2 cellular contexts compared by ENCODE assay signal in the genomic region with DNA sequence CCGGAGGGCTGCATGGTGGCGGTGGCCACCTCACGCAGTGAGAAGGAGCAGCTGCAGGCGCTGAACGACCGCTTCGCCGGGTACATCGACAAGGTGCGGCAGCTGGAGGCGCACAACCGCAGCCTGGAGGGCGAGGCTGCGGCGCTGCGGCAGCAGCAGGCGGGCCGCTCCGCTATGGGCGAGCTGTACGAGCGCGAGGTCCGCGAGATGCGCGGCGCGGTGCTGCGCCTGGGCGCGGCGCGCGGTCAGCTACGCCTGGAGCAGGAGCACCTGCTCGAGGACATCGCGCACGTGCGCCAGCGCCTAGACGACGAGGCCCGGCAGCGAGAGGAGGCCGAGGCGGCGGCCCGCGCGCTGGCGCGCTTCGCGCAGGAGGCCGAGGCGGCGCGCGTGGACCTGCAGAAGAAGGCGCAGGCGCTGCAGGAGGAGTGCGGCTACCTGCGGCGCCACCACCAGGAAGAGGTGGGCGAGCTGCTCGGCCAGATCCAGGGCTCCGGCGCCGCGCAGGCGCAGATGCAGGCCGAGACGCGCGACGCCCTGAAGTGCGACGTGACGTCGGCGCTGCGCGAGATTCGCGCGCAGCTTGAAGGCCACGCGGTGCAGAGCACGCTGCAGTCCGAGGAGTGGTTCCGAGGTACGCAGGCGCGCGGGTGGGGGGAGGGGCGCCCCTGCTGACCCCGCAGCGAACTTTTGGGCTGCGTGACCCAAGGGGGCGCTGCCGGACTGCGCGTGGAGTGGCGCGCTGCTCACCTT.
TF ChIP-seq lines count a peak whose summit lies in the region.

No MANE protein-coding gene starts in this region.

TF ChIP-seq in WTC11, 78 proteins besides CTCF, POLR2A, EP300 and RAD21 (continued from another document and continues in another):
- TF ChIP-seq AR (CRISPR knock-in tag; IDR thresholded peaks at IDR 0.05) (no peak), HMGA2 (CRISPR knock-in tag; IDR thresholded peaks at IDR 0.05) (no peak), RELA (CRISPR knock-in tag; IDR thresholded peaks at IDR 0.05; ENCODE audit: borderline replicate concordance) (peak; percentile 99), ZNF281 (CRISPR knock-in tag; IDR thresholded peaks at IDR 0.05) (peak; percentile 81; the same call in 1 of the 2 replicates), ZBTB21 (CRISPR knock-in tag; IDR thresholded peaks at IDR 0.05; ENCODE audit: borderline replicate concordance) (peak; percentile 92), TCF7 (CRISPR knock-in tag; IDR thresholded peaks at IDR 0.05; ENCODE audit: low read depth) (peak; percentile 100), ELF4 (CRISPR knock-in tag; IDR thresholded peaks at IDR 0.05; ENCODE audit: low read depth) (peak; percentile 99), SP1 (CRISPR knock-in tag; conservative IDR thresholded peaks at IDR 0.05) (peak; percentile 74), TP53 (CRISPR knock-in tag; IDR thresholded peaks at IDR 0.05) (peak; percentile 100), ETV6 (CRISPR knock-in tag; IDR thresholded peaks at IDR 0.05) (peak; percentile 99), CBFB (CRISPR knock-in tag; IDR thresholded peaks at IDR 0.05; ENCODE audit: low read depth) (peak; percentile 98), PRRX2 (CRISPR knock-in tag; IDR thresholded peaks at IDR 0.05) (no peak), ZNF263 (CRISPR knock-in tag; IDR thresholded peaks at IDR 0.05; ENCODE audit: low read depth) (peak; percentile 93), HMGXB4 (CRISPR knock-in tag; IDR thresholded peaks at IDR 0.05) (peak; percentile 97), NFYB (CRISPR knock-in tag; conservative IDR thresholded peaks at IDR 0.05; ENCODE audit: low read depth) (peak; percentile 77)
- TF ChIP-seq, protein P1, sequence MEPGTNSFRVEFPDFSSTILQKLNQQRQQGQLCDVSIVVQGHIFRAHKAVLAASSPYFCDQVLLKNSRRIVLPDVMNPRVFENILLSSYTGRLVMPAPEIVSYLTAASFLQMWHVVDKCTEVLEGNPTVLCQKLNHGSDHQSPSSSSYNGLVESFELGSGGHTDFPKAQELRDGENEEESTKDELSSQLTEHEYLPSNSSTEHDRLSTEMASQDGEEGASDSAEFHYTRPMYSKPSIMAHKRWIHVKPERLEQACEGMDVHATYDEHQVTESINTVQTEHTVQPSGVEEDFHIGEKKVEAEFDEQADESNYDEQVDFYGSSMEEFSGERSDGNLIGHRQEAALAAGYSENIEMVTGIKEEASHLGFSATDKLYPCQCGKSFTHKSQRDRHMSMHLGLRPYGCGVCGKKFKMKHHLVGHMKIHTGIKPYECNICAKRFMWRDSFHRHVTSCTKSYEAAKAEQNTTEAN (CRISPR knock-in tag; IDR thresholded peaks at IDR 0.05): peak; percentile 99
- TF ChIP-seq, protein P2, sequence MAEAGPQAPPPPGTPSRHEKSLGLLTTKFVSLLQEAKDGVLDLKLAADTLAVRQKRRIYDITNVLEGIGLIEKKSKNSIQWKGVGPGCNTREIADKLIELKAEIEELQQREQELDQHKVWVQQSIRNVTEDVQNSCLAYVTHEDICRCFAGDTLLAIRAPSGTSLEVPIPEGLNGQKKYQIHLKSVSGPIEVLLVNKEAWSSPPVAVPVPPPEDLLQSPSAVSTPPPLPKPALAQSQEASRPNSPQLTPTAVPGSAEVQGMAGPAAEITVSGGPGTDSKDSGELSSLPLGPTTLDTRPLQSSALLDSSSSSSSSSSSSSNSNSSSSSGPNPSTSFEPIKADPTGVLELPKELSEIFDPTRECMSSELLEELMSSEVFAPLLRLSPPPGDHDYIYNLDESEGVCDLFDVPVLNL (CRISPR knock-in tag; IDR thresholded peaks at IDR 0.05; ENCODE audit: borderline replicate concordance, low read depth): peak; percentile 98

TF ChIP-seq in H1, 55 proteins besides CTCF, POLR2A, EP300 and RAD21 (continued from another document):
- TF ChIP-seq, protein P3, sequence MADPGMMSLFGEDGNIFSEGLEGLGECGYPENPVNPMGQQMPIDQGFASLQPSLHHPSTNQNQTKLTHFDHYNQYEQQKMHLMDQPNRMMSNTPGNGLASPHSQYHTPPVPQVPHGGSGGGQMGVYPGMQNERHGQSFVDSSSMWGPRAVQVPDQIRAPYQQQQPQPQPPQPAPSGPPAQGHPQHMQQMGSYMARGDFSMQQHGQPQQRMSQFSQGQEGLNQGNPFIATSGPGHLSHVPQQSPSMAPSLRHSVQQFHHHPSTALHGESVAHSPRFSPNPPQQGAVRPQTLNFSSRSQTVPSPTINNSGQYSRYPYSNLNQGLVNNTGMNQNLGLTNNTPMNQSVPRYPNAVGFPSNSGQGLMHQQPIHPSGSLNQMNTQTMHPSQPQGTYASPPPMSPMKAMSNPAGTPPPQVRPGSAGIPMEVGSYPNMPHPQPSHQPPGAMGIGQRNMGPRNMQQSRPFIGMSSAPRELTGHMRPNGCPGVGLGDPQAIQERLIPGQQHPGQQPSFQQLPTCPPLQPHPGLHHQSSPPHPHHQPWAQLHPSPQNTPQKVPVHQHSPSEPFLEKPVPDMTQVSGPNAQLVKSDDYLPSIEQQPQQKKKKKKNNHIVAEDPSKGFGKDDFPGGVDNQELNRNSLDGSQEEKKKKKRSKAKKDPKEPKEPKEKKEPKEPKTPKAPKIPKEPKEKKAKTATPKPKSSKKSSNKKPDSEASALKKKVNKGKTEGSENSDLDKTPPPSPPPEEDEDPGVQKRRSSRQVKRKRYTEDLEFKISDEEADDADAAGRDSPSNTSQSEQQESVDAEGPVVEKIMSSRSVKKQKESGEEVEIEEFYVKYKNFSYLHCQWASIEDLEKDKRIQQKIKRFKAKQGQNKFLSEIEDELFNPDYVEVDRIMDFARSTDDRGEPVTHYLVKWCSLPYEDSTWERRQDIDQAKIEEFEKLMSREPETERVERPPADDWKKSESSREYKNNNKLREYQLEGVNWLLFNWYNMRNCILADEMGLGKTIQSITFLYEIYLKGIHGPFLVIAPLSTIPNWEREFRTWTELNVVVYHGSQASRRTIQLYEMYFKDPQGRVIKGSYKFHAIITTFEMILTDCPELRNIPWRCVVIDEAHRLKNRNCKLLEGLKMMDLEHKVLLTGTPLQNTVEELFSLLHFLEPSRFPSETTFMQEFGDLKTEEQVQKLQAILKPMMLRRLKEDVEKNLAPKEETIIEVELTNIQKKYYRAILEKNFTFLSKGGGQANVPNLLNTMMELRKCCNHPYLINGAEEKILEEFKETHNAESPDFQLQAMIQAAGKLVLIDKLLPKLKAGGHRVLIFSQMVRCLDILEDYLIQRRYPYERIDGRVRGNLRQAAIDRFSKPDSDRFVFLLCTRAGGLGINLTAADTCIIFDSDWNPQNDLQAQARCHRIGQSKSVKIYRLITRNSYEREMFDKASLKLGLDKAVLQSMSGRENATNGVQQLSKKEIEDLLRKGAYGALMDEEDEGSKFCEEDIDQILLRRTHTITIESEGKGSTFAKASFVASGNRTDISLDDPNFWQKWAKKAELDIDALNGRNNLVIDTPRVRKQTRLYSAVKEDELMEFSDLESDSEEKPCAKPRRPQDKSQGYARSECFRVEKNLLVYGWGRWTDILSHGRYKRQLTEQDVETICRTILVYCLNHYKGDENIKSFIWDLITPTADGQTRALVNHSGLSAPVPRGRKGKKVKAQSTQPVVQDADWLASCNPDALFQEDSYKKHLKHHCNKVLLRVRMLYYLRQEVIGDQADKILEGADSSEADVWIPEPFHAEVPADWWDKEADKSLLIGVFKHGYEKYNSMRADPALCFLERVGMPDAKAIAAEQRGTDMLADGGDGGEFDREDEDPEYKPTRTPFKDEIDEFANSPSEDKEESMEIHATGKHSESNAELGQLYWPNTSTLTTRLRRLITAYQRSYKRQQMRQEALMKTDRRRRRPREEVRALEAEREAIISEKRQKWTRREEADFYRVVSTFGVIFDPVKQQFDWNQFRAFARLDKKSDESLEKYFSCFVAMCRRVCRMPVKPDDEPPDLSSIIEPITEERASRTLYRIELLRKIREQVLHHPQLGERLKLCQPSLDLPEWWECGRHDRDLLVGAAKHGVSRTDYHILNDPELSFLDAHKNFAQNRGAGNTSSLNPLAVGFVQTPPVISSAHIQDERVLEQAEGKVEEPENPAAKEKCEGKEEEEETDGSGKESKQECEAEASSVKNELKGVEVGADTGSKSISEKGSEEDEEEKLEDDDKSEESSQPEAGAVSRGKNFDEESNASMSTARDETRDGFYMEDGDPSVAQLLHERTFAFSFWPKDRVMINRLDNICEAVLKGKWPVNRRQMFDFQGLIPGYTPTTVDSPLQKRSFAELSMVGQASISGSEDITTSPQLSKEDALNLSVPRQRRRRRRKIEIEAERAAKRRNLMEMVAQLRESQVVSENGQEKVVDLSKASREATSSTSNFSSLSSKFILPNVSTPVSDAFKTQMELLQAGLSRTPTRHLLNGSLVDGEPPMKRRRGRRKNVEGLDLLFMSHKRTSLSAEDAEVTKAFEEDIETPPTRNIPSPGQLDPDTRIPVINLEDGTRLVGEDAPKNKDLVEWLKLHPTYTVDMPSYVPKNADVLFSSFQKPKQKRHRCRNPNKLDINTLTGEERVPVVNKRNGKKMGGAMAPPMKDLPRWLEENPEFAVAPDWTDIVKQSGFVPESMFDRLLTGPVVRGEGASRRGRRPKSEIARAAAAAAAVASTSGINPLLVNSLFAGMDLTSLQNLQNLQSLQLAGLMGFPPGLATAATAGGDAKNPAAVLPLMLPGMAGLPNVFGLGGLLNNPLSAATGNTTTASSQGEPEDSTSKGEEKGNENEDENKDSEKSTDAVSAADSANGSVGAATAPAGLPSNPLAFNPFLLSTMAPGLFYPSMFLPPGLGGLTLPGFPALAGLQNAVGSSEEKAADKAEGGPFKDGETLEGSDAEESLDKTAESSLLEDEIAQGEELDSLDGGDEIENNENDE (IDR thresholded peaks at IDR 0.05; ENCODE audit: insufficient replicate concordance, low read length): no peak
- TF ChIP-seq RFX5 (IDR thresholded peaks at IDR 0.05; ENCODE audit: borderline replicate concordance, low read depth, low read length): no peak
- TF ChIP-seq ZNF274 (IDR thresholded peaks at IDR 0.05; ENCODE audit: borderline replicate concordance, extremely low read depth, low read length): no peak
- TF ChIP-seq, protein P4, sequence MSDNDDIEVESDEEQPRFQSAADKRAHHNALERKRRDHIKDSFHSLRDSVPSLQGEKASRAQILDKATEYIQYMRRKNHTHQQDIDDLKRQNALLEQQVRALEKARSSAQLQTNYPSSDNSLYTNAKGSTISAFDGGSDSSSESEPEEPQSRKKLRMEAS (IDR thresholded peaks at IDR 0.05): peak; percentile 96
- peak; percentile 79 for TF ChIP-seq RNF2 (IDR thresholded peaks at IDR 0.05; ENCODE audit: borderline replicate concordance, low read depth, low read length, missing control alignments, poor library complexity, severe bottlenecking)
- TF ChIP-seq SIN3A (conservative IDR thresholded peaks at IDR 0.05 in 1 of 2, IDR thresholded peaks at IDR 0.05 in 1 of 2; ENCODE audit: low read depth in 1 of 2, low read length in 2 of 2): no peak
- TF ChIP-seq ATF2 (IDR thresholded peaks at IDR 0.05; ENCODE audit: low read length): no peak
- TF ChIP-seq RBBP5 (IDR thresholded peaks at IDR 0.05; ENCODE audit: borderline replicate concordance, low read depth, low read length): no peak
- no peak for TF ChIP-seq MAFK (IDR thresholded peaks at IDR 0.05; ENCODE audit: low read depth, low read length)
- TF ChIP-seq E2F6 (IDR thresholded peaks at IDR 0.05): peak; percentile 96
- TF ChIP-seq, protein P5, sequence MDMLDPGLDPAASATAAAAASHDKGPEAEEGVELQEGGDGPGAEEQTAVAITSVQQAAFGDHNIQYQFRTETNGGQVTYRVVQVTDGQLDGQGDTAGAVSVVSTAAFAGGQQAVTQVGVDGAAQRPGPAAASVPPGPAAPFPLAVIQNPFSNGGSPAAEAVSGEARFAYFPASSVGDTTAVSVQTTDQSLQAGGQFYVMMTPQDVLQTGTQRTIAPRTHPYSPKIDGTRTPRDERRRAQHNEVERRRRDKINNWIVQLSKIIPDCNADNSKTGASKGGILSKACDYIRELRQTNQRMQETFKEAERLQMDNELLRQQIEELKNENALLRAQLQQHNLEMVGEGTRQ (IDR thresholded peaks at IDR 0.05; ENCODE audit: low read length): no peak
- TF ChIP-seq JUN (IDR thresholded peaks at IDR 0.05; ENCODE audit: low read depth, low read length): no peak
- TF ChIP-seq CBX8 (IDR thresholded peaks at IDR 0.05; ENCODE audit: borderline replicate concordance, low read depth, low read length): no peak
- no peak for TF ChIP-seq POLR2AphosphoS5 (IDR thresholded peaks at IDR 0.05; ENCODE audit: low read depth, low read length)
- no peak for TF ChIP-seq CTBP2 (IDR thresholded peaks at IDR 0.05; ENCODE audit: borderline replicate concordance, insufficient read depth, insufficient read length, low read length)
- no peak for TF ChIP-seq SIX5 (IDR thresholded peaks at IDR 0.05; ENCODE audit: low read depth, low read length)
- no peak; the same call in 1 of the 2 replicates for TF ChIP-seq BACH1 (IDR thresholded peaks at IDR 0.05; ENCODE audit: low read length)
- no peak for TF ChIP-seq PHF8 (conservative IDR thresholded peaks at IDR 0.05; ENCODE audit: low read depth, low read length)
- TF ChIP-seq TCF12 (IDR thresholded peaks at IDR 0.05; ENCODE audit: low read depth, low read length): 0 out of 2 replicates have a peak, but pooled peaks have one; percentile 26
- TF ChIP-seq YY1 (IDR thresholded peaks at IDR 0.05; ENCODE audit: low read depth, low read length): no peak
